In the genomic region with DNA sequence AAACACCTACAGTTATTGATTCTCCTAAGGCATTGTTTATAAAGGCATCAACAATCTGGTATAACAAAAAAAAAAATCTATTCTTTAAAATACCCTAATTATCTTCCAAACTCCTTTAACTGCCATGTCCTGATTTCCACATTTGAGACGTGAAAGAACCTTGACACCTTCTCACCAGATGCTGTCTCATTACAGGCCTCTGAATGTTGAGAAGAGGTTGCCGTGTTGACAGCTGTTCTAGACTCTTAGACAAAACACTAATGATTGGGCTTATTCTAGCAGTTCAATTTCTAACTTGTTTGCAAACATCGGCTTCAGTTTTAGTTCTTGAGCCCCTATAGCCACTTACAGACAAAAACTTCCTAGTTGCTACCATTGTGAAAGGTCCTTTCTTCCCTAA, we compare ENCODE assay signal across 37 cellular contexts.
"Had no signal": no experiment of that assay in that cellular context is flagged by ENCODE, and none has a peak within 500 bp of the region (broad histone marks: within the 10 kb centered on the region; RNA-seq: fewer than 3 reads in every experiment).

No MANE protein-coding gene starts in this region.

- H3K4me3 Mint-ChIP-seq: activated B cell treated with CpG ODN at 0.5 μM for 24 hours; activated CD4-positive, alpha-beta memory T cell treated with anti-CD3 and anti-CD28 coated beads for 36 hours; activated CD4-positive, alpha-beta T cell treated with anti-CD3 and anti-CD28 coated beads for 36 hours; activated CD4-positive, alpha-beta T cell treated with anti-CD3 and anti-CD28 coated beads, Interleukin-2, amount 10 ng/mL, durations not matched to agents 24 days and 14 days; activated CD8-positive, alpha-beta memory T cell treated with anti-CD3 and anti-CD28 coated beads, Interleukin-2, amount 10 ng/mL, durations not matched to agents 7 days and 5 days; activated CD8-positive, alpha-beta T cell treated with anti-CD3 and anti-CD28 coated beads, Interleukin-2, amount 10 ng/mL, durations not matched to agents 7 days and 5 days; activated naive CD4-positive, alpha-beta T cell treated with anti-CD3 and anti-CD28 coated beads for 36 hours; activated naive CD4-positive, alpha-beta T cell treated with anti-CD3 and anti-CD28 coated beads, Interleukin-2, amount 50 U/mL, for 24 hours; activated naive CD8-positive, alpha-beta T cell treated with anti-CD3 and anti-CD28 coated beads for 36 hours; activated naive CD8-positive, alpha-beta T cell treated with anti-CD3 and anti-CD28 coated beads, Interleukin-2, amount 50 U/mL, for 24 hours; activated T-helper 1 cell treated with anti-CD3 and anti-CD28 coated beads, Interleukin-12 subunit alpha, Interleukin-12 subunit beta, Interleukin-2, Interleukin-4 antibody, amounts not matched to agents 30 ng/mL and 10 ng/mL and 1 ng/mL, durations not matched to agents 14 hours and 24 hours and 36 hours; brain; endodermal cell; T-helper 17 cell; T-helper 2 cell treated with Interferon-gamma antibody and Interleukin-4, amounts not matched to agents 5 μg/mL and 100 μg/mL, for 36 hours had no signal

- DNase-seq: activated B cell treated with CpG ODN at 0.5 μM for 24 hours; activated CD4-positive, alpha-beta memory T cell treated with anti-CD3 and anti-CD28 coated beads for 36 hours; activated CD4-positive, alpha-beta T cell treated with anti-CD3 and anti-CD28 coated beads for 36 hours; activated CD4-positive, alpha-beta T cell treated with anti-CD3 and anti-CD28 coated beads, Interleukin-2, amount 10 ng/mL, durations not matched to agents 24 days and 14 days; activated CD8-positive, alpha-beta memory T cell treated with anti-CD3 and anti-CD28 coated beads, Interleukin-2, amount 10 ng/mL, durations not matched to agents 7 days and 5 days; activated CD8-positive, alpha-beta memory T cell treated with anti-CD3 and anti-CD28 coated beads, Interleukin-2, amount 50 U/mL, for 4 hours; activated CD8-positive, alpha-beta T cell treated with anti-CD3 and anti-CD28 coated beads, Interleukin-2, amount 10 ng/mL, durations not matched to agents 7 days and 5 days; activated effector memory CD4-positive, alpha-beta T cell treated with anti-CD3 and anti-CD28 coated beads, Interleukin-2, amount 50 U/mL, for 16 hours; activated naive CD4-positive, alpha-beta T cell treated with anti-CD3 and anti-CD28 coated beads for 36 hours; activated naive CD8-positive, alpha-beta T cell treated with anti-CD3 and anti-CD28 coated beads for 36 hours; activated naive CD8-positive, alpha-beta T cell treated with anti-CD3 and anti-CD28 coated beads, Interleukin-2, amount 50 U/mL, for 24 hours; activated T-cell treated with anti-CD3 and anti-CD28 coated beads, Interleukin-2, amount 50 U/mL, for 1 hour; activated T-cell treated with anti-CD3 and anti-CD28 coated beads, Interleukin-2, amount 50 U/mL, for 48 hours; adrenal gland; amygdala; aorta; central memory CD4-positive, alpha-beta T cell; cerebellar nuclear complex; colonic mucosa; effector memory CD4-positive, alpha-beta T cell; endodermal cell; foreskin keratinocyte; gastrocnemius medialis; glutamatergic neuron; heart left ventricle; T-helper 17 cell; T1000; WERI-Rb-1 had no signal

- H3K4me3 ChIP-seq: adrenal gland, breast epithelium, cardiac muscle cell, colonic mucosa, gastrocnemius medialis, heart left ventricle had no signal

- H3K36me3 Mint-ChIP-seq: activated CD4-positive, alpha-beta memory T cell treated with anti-CD3 and anti-CD28 coated beads for 36 hours; activated CD8-positive, alpha-beta memory T cell treated with anti-CD3 and anti-CD28 coated beads, Interleukin-2, amount 10 ng/mL, durations not matched to agents 7 days and 5 days; activated naive CD4-positive, alpha-beta T cell treated with anti-CD3 and anti-CD28 coated beads, Interleukin-2, amount 50 U/mL, for 24 hours; activated naive CD8-positive, alpha-beta T cell treated with anti-CD3 and anti-CD28 coated beads for 36 hours; brain had no signal

- ATAC-seq: activated CD4-positive, alpha-beta T cell treated with anti-CD3 and anti-CD28 coated beads for 36 hours; activated CD4-positive, CD25-positive, alpha-beta regulatory T cell treated with anti-CD3 and anti-CD28 coated beads, Interleukin-2, amount 50 U/mL, for 24 hours; activated CD8-positive, alpha-beta memory T cell treated with anti-CD3 and anti-CD28 coated beads, Interleukin-2, amount 10 ng/mL, durations not matched to agents 7 days and 5 days; activated CD8-positive, alpha-beta T cell treated with anti-CD3 and anti-CD28 coated beads, Interleukin-2, amount 10 ng/mL, durations not matched to agents 7 days and 5 days; activated naive CD8-positive, alpha-beta T cell treated with anti-CD3 and anti-CD28 coated beads, Interleukin-2, amount 50 U/mL, for 24 hours; esophagus mucosa; foreskin keratinocyte; gastrocnemius medialis; heart left ventricle; T-helper 17 cell had no signal

- H3K27me3 ChIP-seq: adrenal gland, breast epithelium, cardiac muscle cell, colonic mucosa, foreskin keratinocyte, gastrocnemius medialis, heart left ventricle had no signal

- H3K27ac ChIP-seq: adrenal gland, breast epithelium, cardiac muscle cell, colonic mucosa, foreskin keratinocyte, gastrocnemius medialis, heart left ventricle, WERI-Rb-1 had no signal

- H3K4me1 ChIP-seq: adrenal gland, breast epithelium, colonic mucosa, foreskin keratinocyte, gastrocnemius medialis, heart left ventricle had no signal

- H3K27me3 Mint-ChIP-seq: activated B cell treated with CpG ODN at 0.5 μM for 24 hours; activated CD4-positive, alpha-beta memory T cell treated with anti-CD3 and anti-CD28 coated beads for 36 hours; activated CD4-positive, alpha-beta T cell treated with anti-CD3 and anti-CD28 coated beads for 36 hours; activated CD4-positive, alpha-beta T cell treated with anti-CD3 and anti-CD28 coated beads, Interleukin-2, amount 10 ng/mL, durations not matched to agents 24 days and 14 days; activated CD8-positive, alpha-beta memory T cell treated with anti-CD3 and anti-CD28 coated beads, Interleukin-2, amount 10 ng/mL, durations not matched to agents 7 days and 5 days; activated naive CD4-positive, alpha-beta T cell treated with anti-CD3 and anti-CD28 coated beads, Interleukin-2, amount 50 U/mL, for 24 hours; activated naive CD8-positive, alpha-beta T cell treated with anti-CD3 and anti-CD28 coated beads for 36 hours; activated naive CD8-positive, alpha-beta T cell treated with anti-CD3 and anti-CD28 coated beads, Interleukin-2, amount 50 U/mL, for 24 hours; brain; T-helper 17 cell had no signal

- H3K36me3 ChIP-seq: adrenal gland, breast epithelium, cardiac muscle cell, colonic mucosa, gastrocnemius medialis, heart left ventricle, WERI-Rb-1 had no signal

- H3K4me1 Mint-ChIP-seq: activated B cell treated with CpG ODN at 0.5 μM for 24 hours; activated CD4-positive, alpha-beta T cell treated with anti-CD3 and anti-CD28 coated beads for 36 hours; activated CD8-positive, alpha-beta memory T cell treated with anti-CD3 and anti-CD28 coated beads, Interleukin-2, amount 10 ng/mL, durations not matched to agents 7 days and 5 days; activated naive CD4-positive, alpha-beta T cell treated with anti-CD3 and anti-CD28 coated beads, Interleukin-2, amount 50 U/mL, for 24 hours; activated naive CD8-positive, alpha-beta T cell treated with anti-CD3 and anti-CD28 coated beads for 36 hours; activated naive CD8-positive, alpha-beta T cell treated with anti-CD3 and anti-CD28 coated beads, Interleukin-2, amount 50 U/mL, for 24 hours; brain; endodermal cell; T-helper 17 cell had no signal

- H3K27ac Mint-ChIP-seq: activated B cell treated with CpG ODN at 0.5 μM for 24 hours; activated CD4-positive, alpha-beta memory T cell treated with anti-CD3 and anti-CD28 coated beads for 36 hours; activated CD4-positive, alpha-beta T cell treated with anti-CD3 and anti-CD28 coated beads for 36 hours; activated CD4-positive, alpha-beta T cell treated with anti-CD3 and anti-CD28 coated beads, Interleukin-2, amount 10 ng/mL, durations not matched to agents 24 days and 14 days; activated CD8-positive, alpha-beta memory T cell treated with anti-CD3 and anti-CD28 coated beads, Interleukin-2, amount 10 ng/mL, durations not matched to agents 7 days and 5 days; activated CD8-positive, alpha-beta T cell treated with anti-CD3 and anti-CD28 coated beads, Interleukin-2, amount 10 ng/mL, durations not matched to agents 7 days and 5 days; activated naive CD4-positive, alpha-beta T cell treated with anti-CD3 and anti-CD28 coated beads for 36 hours; activated naive CD4-positive, alpha-beta T cell treated with anti-CD3 and anti-CD28 coated beads, Interleukin-2, amount 50 U/mL, for 24 hours; activated naive CD8-positive, alpha-beta T cell treated with anti-CD3 and anti-CD28 coated beads for 36 hours; activated naive CD8-positive, alpha-beta T cell treated with anti-CD3 and anti-CD28 coated beads, Interleukin-2, amount 50 U/mL, for 24 hours; activated T-helper 1 cell treated with anti-CD3 and anti-CD28 coated beads, Interleukin-12 subunit alpha, Interleukin-12 subunit beta, Interleukin-2, Interleukin-4 antibody, amounts not matched to agents 30 ng/mL and 10 ng/mL and 1 ng/mL, durations not matched to agents 14 hours and 24 hours and 36 hours; activated T-helper 2 cell treated with anti-CD3 and anti-CD28 coated beads, Interferon-gamma antibody, Interleukin-2, Interleukin-4, amounts not matched to agents 10 μg/mL and 5 μg/mL and 100 μg/mL, durations not matched to agents 14 hours and 24 hours and 36 hours; brain; endodermal cell; T-helper 17 cell; T-helper 2 cell treated with Interferon-gamma antibody and Interleukin-4, amounts not matched to agents 5 μg/mL and 100 μg/mL, for 36 hours had no signal

- H3K9me3 ChIP-seq: adrenal gland, breast epithelium, colonic mucosa, gastrocnemius medialis had no signal

- H3K9me3 Mint-ChIP-seq: activated B cell treated with CpG ODN at 0.5 μM for 24 hours; activated naive CD4-positive, alpha-beta T cell treated with anti-CD3 and anti-CD28 coated beads, Interleukin-2, amount 50 U/mL, for 24 hours; activated T-helper 1 cell treated with anti-CD3 and anti-CD28 coated beads, Interleukin-12 subunit alpha, Interleukin-12 subunit beta, Interleukin-2, Interleukin-4 antibody, amounts not matched to agents 30 ng/mL and 10 ng/mL and 1 ng/mL, durations not matched to agents 14 hours and 24 hours and 36 hours; brain; endodermal cell had no signal
